In genomic region chr21:42071146-42071737, GRCh38 we compare ENCODE assay signal across 31 cellular contexts. TPM values are rescaled to one million over a fixed set of nuclear protein-coding genes. Genes with fewer than 3 reads are reported as not detected.
DNase-seq lines count a peak whose midpoint lies in the region; ATAC-seq and TF ChIP-seq lines count a peak whose summit lies in the region.
"Had no signal": no experiment of that assay in that cellular context is flagged by ENCODE, and none has a peak within 500 bp of the region (broad histone marks: within the 10 kb centered on the region; RNA-seq: fewer than 3 reads in every experiment).

UMODL1 (plus strand) TSS chr21:42071317; CDS start chr21:42071317, 0 bp downstream.

- no peaks in the 10 kb centered on the region for H3K9me3 ChIP-seq in BLaER1 treated with 17β-estradiol and CSF1 and Interleukin-3, amounts not matched to agents 10 nM and 100 nM (replicated peaks in 1 of 11)
- H3K9me3 ChIP-seq in Panc1 (ENCODE audit: control insufficient read depth, insufficient read depth, low read depth, low read length) (no peaks in the 10 kb centered on the region), neural progenitor cell (ENCODE audit: low read depth) (no peaks in the 10 kb centered on the region)
- H3K9me3 ChIP-seq: heart right ventricle, prostate gland, testis had no signal

- no peaks in the 10 kb centered on the region for H3K9me3 Mint-ChIP-seq in neural progenitor cell
- H3K9me3 Mint-ChIP-seq: activated naive CD4-positive, alpha-beta T cell treated with anti-CD3 and anti-CD28 coated beads, Interleukin-2, amount 10 ng/mL, durations not matched to agents 7 days and 5 days; activated T-helper 1 cell treated with anti-CD3 and anti-CD28 coated beads, Interleukin-12 subunit alpha, Interleukin-12 subunit beta, Interleukin-2, Interleukin-4 antibody, amounts not matched to agents 30 ng/mL and 10 ng/mL and 1 ng/mL, durations not matched to agents 14 hours and 24 hours and 36 hours; CD4-positive, alpha-beta memory T cell; IgD-negative memory B cell had no signal

- no peak for TF ChIP-seq CTCF in Panc1 (IDR thresholded peaks at IDR 0.05)
- no peak for TF ChIP-seq CTCF in neural progenitor cell (IDR thresholded peaks at IDR 0.05)

- H3K4me1 Mint-ChIP-seq in neural progenitor cell: peaks cover 10% of the 10 kb centered on the region

- no peaks in the 10 kb centered on the region for H3K79me2 ChIP-seq in neural progenitor cell (ENCODE audit: low read depth)

- CTCF ChIA-PET in Panc1 (lab: Charles Lee): no interaction called here

- H3K36me3 Mint-ChIP-seq in neural progenitor cell: no peaks in the 10 kb centered on the region
- H3K36me3 Mint-ChIP-seq: activated naive CD4-positive, alpha-beta T cell treated with anti-CD3 and anti-CD28 coated beads, Interleukin-2, amount 10 ng/mL, durations not matched to agents 7 days and 5 days; CD4-positive, alpha-beta memory T cell had no signal

- peaks cover 7 to 55% (median 34%) of the 10 kb centered on the region in 10 experiments; a peak in 18 of 20 replicates for H3K4me1 ChIP-seq in BLaER1 treated with 17β-estradiol and CSF1 and Interleukin-3, amounts not matched to agents 10 nM and 100 nM
- H3K4me1 ChIP-seq in Panc1 (ENCODE audit: control insufficient read depth, insufficient read depth, low read length): no peaks in the 10 kb centered on the region
- no peaks in the 10 kb centered on the region for H3K4me1 ChIP-seq in neural progenitor cell
- H3K4me1 ChIP-seq: heart right ventricle, prostate gland, testis had no signal

- H3K27me3 Mint-ChIP-seq in neural progenitor cell (ENCODE audit: insufficient read depth, low read depth): peaks cover 13% of the 10 kb centered on the region
- H3K27me3 Mint-ChIP-seq: CD4-positive, alpha-beta memory T cell had no signal

- no peaks in the 10 kb centered on the region for H3F3A ChIP-seq in neural progenitor cell (ENCODE audit: low read depth)

- in situ Hi-C loops in Panc1 (cut with HindIII; ENCODE audit: low pct_unique_long_range_greater_than_20kb, low sequenced_read_pairs): no loop called here

- H3K4me3 ChIP-seq in BLaER1 treated with 17β-estradiol and CSF1 and Interleukin-3, amounts not matched to agents 10 nM and 100 nM: no peak within 1 kb of the TSS
- H3K4me3 ChIP-seq in Panc1 (ENCODE audit: low read depth in 2 of 2, low read length in 2 of 2): no peak within 1 kb of the TSS
- H3K4me3 ChIP-seq in neural progenitor cell: no peak within 1 kb of the TSS
- H3K4me3 ChIP-seq: heart right ventricle, prostate gland, SK-N-MC, testis had no signal

- BruUV-seq in Panc1 (replicated peaks; lab: Mats Ljungman, UMichigan): no TSS peak

- no peak within 1 kb of the TSS for H3K27ac ChIP-seq in BLaER1 treated with 17β-estradiol and CSF1 and Interleukin-3, amounts not matched to agents 10 nM and 100 nM
- H3K27ac ChIP-seq in Panc1 (ENCODE audit: low read length): no peak within 1 kb of the TSS
- H3K27ac ChIP-seq in neural progenitor cell: no peak within 1 kb of the TSS
- H3K27ac ChIP-seq: heart right ventricle, prostate gland, SK-N-MC, testis had no signal

- no peak within 1 kb of the TSS for H3K9ac ChIP-seq in BLaER1 treated with 17β-estradiol and CSF1 and Interleukin-3, amounts not matched to agents 10 nM and 100 nM
- no peak within 1 kb of the TSS for H3K9ac ChIP-seq in neural progenitor cell

- H2AFZ ChIP-seq in neural progenitor cell (replicated peaks): no peak within 1 kb of the TSS

- DNase-seq in DMS 273 (lab: John Stamatoyannopoulos, UW; ENCODE audit: unreplicated experiment): peak; percentile 77
- no peak for DNase-seq in Panc1 (ENCODE audit: low read depth, low spot score)
- DNase-seq in neural progenitor cell (ENCODE audit: low spot score): no peak
- DNase-seq in Ammon's horn (ENCODE audit: low spot score): no peak
- no peak for DNase-seq in kidney tubule cell (ENCODE audit: low spot score)
- DNase-seq: activated CD4-positive, alpha-beta T cell treated with anti-CD3 and anti-CD28 coated beads, Interleukin-2, amount 50 U/mL, for 48 hours; activated CD4-positive, CD25-positive, alpha-beta regulatory T cell; activated naive CD4-positive, alpha-beta T cell treated with anti-CD3 and anti-CD28 coated beads, Interleukin-2, amount 10 ng/mL, durations not matched to agents 7 days and 5 days; anterior cingulate cortex; CD4-positive, alpha-beta memory T cell; cortex of kidney; foreskin fibroblast; heart right ventricle; left cardiac atrium; NCI-H1048; NCI-H2081 treated with DMSO at 0.1 percent for 48 hours; NCI-H446 treated with DMSO at 0.1 percent for 48 hours; stimulated activated CD4-positive, alpha-beta T cell treated with anti-CD3 and anti-CD28 coated beads, Interleukin-15, amount 100 ng/mL, for 24 hours; stimulated activated naive CD8-positive, alpha-beta T cell treated with anti-CD3 and anti-CD28 coated beads, Interleukin-15, Interleukin-2, amounts not matched to agents 100 U/mL and 50 U/mL, for 24 hours; testis had no signal

- peak; percentile 45; the same call in 1 of the 2 replicates for ATAC-seq in Panc1
- no peak for ATAC-seq in GM21529 (IDR thresholded peaks at IDR 0.05; ENCODE audit: unreplicated experiment)
- ATAC-seq: esophagus mucosa; heart right ventricle; left cardiac atrium; stimulated activated naive CD8-positive, alpha-beta T cell treated with anti-CD3 and anti-CD28 coated beads, Interleukin-15, Interleukin-2, amounts not matched to agents 100 U/mL and 50 U/mL, for 24 hours had no signal

- H3K27ac Mint-ChIP-seq in neural progenitor cell: peak within 1 kb of the TSS; percentile 9
- H3K27ac Mint-ChIP-seq: activated naive CD4-positive, alpha-beta T cell treated with anti-CD3 and anti-CD28 coated beads, Interleukin-2, amount 10 ng/mL, durations not matched to agents 7 days and 5 days; activated T-helper 1 cell treated with anti-CD3 and anti-CD28 coated beads, Interleukin-12 subunit alpha, Interleukin-12 subunit beta, Interleukin-2, Interleukin-4 antibody, amounts not matched to agents 30 ng/mL and 10 ng/mL and 1 ng/mL, durations not matched to agents 14 hours and 24 hours and 36 hours; IgD-negative memory B cell had no signal

- intact Hi-C loops in Panc1 (cut with micrococcal nuclease; ENCODE audit: unreplicated experiment): no loop called here

- H3K27me3 ChIP-seq in BLaER1 treated with 17β-estradiol and CSF1 and Interleukin-3, amounts not matched to agents 10 nM and 100 nM: peaks cover 0 to 4% (median 0%) of the 10 kb centered on the region in 11 experiments; a peak in 1 of 22 replicates
- H3K27me3 ChIP-seq in Panc1 (ENCODE audit: control insufficient read depth, insufficient read depth, low read length): no peaks in the 10 kb centered on the region
- no peaks in the 10 kb centered on the region for H3K27me3 ChIP-seq in neural progenitor cell
- H3K27me3 ChIP-seq: testis had no signal

- H3K36me3 ChIP-seq in BLaER1 treated with 17β-estradiol and CSF1 and Interleukin-3, amounts not matched to agents 10 nM and 100 nM: no peaks in the 10 kb centered on the region
- H3K36me3 ChIP-seq in Panc1 (ENCODE audit: control insufficient read depth, insufficient read depth, low read length): no peaks in the 10 kb centered on the region
- H3K36me3 ChIP-seq in neural progenitor cell: no peaks in the 10 kb centered on the region
- H3K36me3 ChIP-seq: heart right ventricle, prostate gland had no signal

- POLR2A ChIA-PET in Panc1 (lab: Charles Lee): no interaction called here

- no peak within 1 kb of the TSS for H3K4me3 Mint-ChIP-seq in neural progenitor cell
- H3K4me3 Mint-ChIP-seq: activated naive CD4-positive, alpha-beta T cell treated with anti-CD3 and anti-CD28 coated beads, Interleukin-2, amount 10 ng/mL, durations not matched to agents 7 days and 5 days; activated T-helper 1 cell treated with anti-CD3 and anti-CD28 coated beads, Interleukin-12 subunit alpha, Interleukin-12 subunit beta, Interleukin-2, Interleukin-4 antibody, amounts not matched to agents 30 ng/mL and 10 ng/mL and 1 ng/mL, durations not matched to agents 14 hours and 24 hours and 36 hours; CD4-positive, alpha-beta memory T cell; IgD-negative memory B cell had no signal

- H4K20me1 ChIP-seq in BLaER1 treated with 17β-estradiol and CSF1 and Interleukin-3, amounts not matched to agents 10 nM and 100 nM: no peaks in the 10 kb centered on the region
- H4K20me1 ChIP-seq in neural progenitor cell (ENCODE audit: low read depth): no peaks in the 10 kb centered on the region

- H3K4me2 ChIP-seq in BLaER1 treated with 17β-estradiol and CSF1 and Interleukin-3, amounts not matched to agents 10 nM and 100 nM: peak within 1 kb of the TSS in 7 of 11 experiments; percentile 3 to 58 (median 38); a peak in 9 of 22 replicates
- no peak within 1 kb of the TSS for H3K4me2 ChIP-seq in neural progenitor cell

RNA-seq across cellular contexts. Expression of gene UMODL1, which starts in this region (rescaled TPM):
- 0.18 TPM for total RNA-seq in Panc1 (2021; ENCODE audit: unreplicated experiment)
- not detected for polyA plus RNA-seq in Panc1 (2012; ENCODE audit: insufficient read length)
- 0.09 TPM in 1 of 2 replicates, not detected in the other for total RNA-seq in neural progenitor cell (ENCODE audit: low replicate concordance)
- total RNA-seq: activated T-helper 1 cell treated with anti-CD3 and anti-CD28 coated beads, Interleukin-12 subunit alpha, Interleukin-12 subunit beta, Interleukin-2, Interleukin-4 antibody, amounts not matched to agents 30 ng/mL and 10 ng/mL and 1 ng/mL, durations not matched to agents 14 hours and 24 hours and 36 hours; cardiac septum; H4; left cardiac atrium; lung microvascular endothelial cell; RPMI7951 had no signal
- polyA plus RNA-seq: heart right ventricle had no signal

Comparison
In these comparisons a context has a peak if more than half of its experiments do, and no peak if none do; other contexts are left out.
1. Peak in ATAC-seq in Panc1; RNA of the gene not detected or under 1 TPM.